Comparison of ENCODE assay signal across 19 cellular contexts in the genomic region with DNA sequence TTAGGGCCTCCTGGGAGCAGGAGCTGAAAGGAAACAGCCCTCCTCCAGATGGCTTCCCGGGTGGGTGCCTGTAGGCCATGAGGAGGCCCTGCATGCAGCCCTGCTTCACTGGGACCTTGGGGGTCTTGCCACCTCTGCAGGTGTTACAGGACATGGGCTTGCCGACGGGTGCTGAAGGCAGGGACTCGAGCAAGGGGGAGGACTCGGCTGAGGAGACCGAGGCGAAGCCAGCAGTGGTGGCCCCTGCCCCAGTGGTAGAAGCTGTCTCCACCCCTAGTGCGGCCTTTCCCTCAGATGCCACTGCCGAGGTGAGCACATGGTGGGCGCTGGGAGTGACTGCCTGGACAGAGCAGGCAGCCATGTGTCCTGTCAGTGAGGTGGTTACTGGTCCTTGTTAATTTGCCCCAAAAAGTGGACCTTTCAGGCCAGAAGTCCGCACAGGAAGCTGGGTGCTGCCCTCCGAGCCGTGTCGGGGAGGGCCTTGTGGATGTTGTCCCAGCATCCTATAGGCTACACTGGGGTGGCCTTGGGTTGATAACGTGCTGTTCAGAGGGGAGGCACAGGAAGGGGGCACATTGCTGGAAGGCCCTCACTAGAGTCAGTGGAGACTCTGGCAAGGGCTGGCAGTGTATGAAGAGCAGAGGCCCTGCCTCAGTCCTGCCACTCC. TPM values are rescaled to one million over a fixed set of nuclear protein-coding genes. Genes with fewer than 3 reads are reported as not detected.
A peak's percentile ranks its signal among the peaks of the same experiment; 100 is the strongest.
DNase-seq lines count a peak whose midpoint lies in the region; ATAC-seq and TF ChIP-seq lines count a peak whose summit lies in the region.
"Had no signal": no experiment of that assay in that cellular context is flagged by ENCODE, and none has a peak within 500 bp of the region (broad histone marks: within the 10 kb centered on the region; RNA-seq: fewer than 3 reads in every experiment).

No MANE protein-coding gene starts in this region.

- no peak overlapping the region for H4K5ac ChIP-seq in IMR-90 (ENCODE audit: low read depth, low read length)

- peak; percentile 52 for DNase-seq in activated CD8-positive, alpha-beta memory T cell treated with anti-CD3 and anti-CD28 coated beads, Interleukin-2, amount 50 U/mL, for 48 hours
- DNase-seq in activated CD8-positive, alpha-beta memory T cell treated with anti-CD3 and anti-CD28 coated beads, Interleukin-2, amount 10 ng/mL, durations not matched to agents 7 days and 5 days, result no peak
- no peak for DNase-seq in IMR-90
- no peak for DNase-seq in endodermal cell
- DNase-seq in MG63, result no peak
- DNase-seq in NCI-H510A treated with DMSO at 0.1 percent for 48 hours (lab: John Stamatoyannopoulos, UW), result no peak
- DNase-seq in Caco-2, result no peak
- DNase-seq: C1 segment of cervical spinal cord, DMS153, GOT3, Kasumi-1, NCI-H1417, NCI-H1930, NCI-H69, PC-3, Right ventricle myocardium superior, SK-N-SH, T-helper 1 cell had no signal

- CTCF ChIA-PET in activated CD8-positive, alpha-beta memory T cell treated with anti-CD3 and anti-CD28 coated beads, Interleukin-2, amount 10 ng/mL, durations not matched to agents 7 days and 5 days (lab: Charles Lee), result interaction anchor here (1.2 to 2.7 kb wide), 3 partner anchors 9 to 182 kb away, joined by 3 to 10 read pairs (median 3); no protein-coding TSS in a partner anchor
- CTCF ChIA-PET in IMR-90 (lab: Yijun Ruan, JAX) (no interaction called here), Caco-2 (lab: Charles Lee) (no interaction called here)

- no peak overlapping the region for H3K4ac ChIP-seq in IMR-90 (ENCODE audit: low read depth, low read length)

- dilution Hi-C loops in IMR-90 (cut with HindIII; ENCODE audit: low sequenced_read_pairs, unreplicated experiment), result no loop called here

- no peak overlapping the region for H4K91ac ChIP-seq in IMR-90 (ENCODE audit: insufficient read depth, low read depth, low read length)

- H3K4me3 ChIP-seq in IMR-90 (ENCODE audit: insufficient read depth, low read depth, low read length) (no peak overlapping the region), endodermal cell (ENCODE audit: low read length) (no peak overlapping the region), MG63 (no peak overlapping the region), Caco-2 (ENCODE audit: low read depth, low read length) (no peak overlapping the region)

- no peak overlapping the region for H3K18ac ChIP-seq in IMR-90 (ENCODE audit: low read depth, low read length)

- H4K8ac ChIP-seq in IMR-90 (ENCODE audit: low read depth in 2 of 2, low read length in 2 of 2), result no peak overlapping the region

- TF ChIP-seq CTCF in IMR-90 (conservative IDR thresholded peaks at IDR 0.05; ENCODE audit: low read depth, low read length), result no peak
- no peak for TF ChIP-seq CTCF in endodermal cell (conservative IDR thresholded peaks at IDR 0.05)
- TF ChIP-seq CTCF in Caco-2 (IDR thresholded peaks at IDR 0.05; ENCODE audit: insufficient read depth in 1 of 2, low read depth in 1 of 2, low read length in 1 of 2, severe bottlenecking in 1 of 2, unreplicated experiment in 1 of 2), result no peak

- no peak overlapping the region for H3K56ac ChIP-seq in IMR-90 (ENCODE audit: extremely low read depth, insufficient read depth, low read length)

- H3K9me3 ChIP-seq in IMR-90 (ENCODE audit: control insufficient read depth, insufficient read depth, low read length) (no peaks in the 10 kb centered on the region), endodermal cell (ENCODE audit: control insufficient read depth, low read length) (no peaks in the 10 kb centered on the region), MG63 (no peaks in the 10 kb centered on the region), Caco-2 (no peaks in the 10 kb centered on the region)
- H3K9me3 ChIP-seq: SK-N-SH had no signal

- 95% methylated on average over 13 of the region's 15 CpGs; no CpG with 5 or more reads in 1 of the 2 experiments for WGBS in IMR-90 (ENCODE audit: extremely low coverage in 2 of 2, insufficient read length in 1 of 2), 2 experiments
- WGBS in endodermal cell (ENCODE audit: insufficient coverage in 1 of 2, insufficient read length in 1 of 2), 2 experiments, result 93 to 95% methylated on average over 15 of the region's 15 CpGs

- H3K36me3 ChIP-seq in IMR-90 (ENCODE audit: control insufficient read depth, insufficient read depth, low read length), result peaks cover 90% of the 10 kb centered on the region
- H3K36me3 ChIP-seq in endodermal cell (ENCODE audit: control insufficient read depth, insufficient read depth, low read length), result peaks cover 97% of the 10 kb centered on the region
- H3K36me3 ChIP-seq in MG63, result peaks cover 96% of the 10 kb centered on the region
- peaks cover 17% of the 10 kb centered on the region for H3K36me3 ChIP-seq in Caco-2 (ENCODE audit: control insufficient read depth, insufficient read depth, low read length)

- H2AFZ ChIP-seq in IMR-90 (replicated peaks; ENCODE audit: low read length, poor library complexity), result no peak overlapping the region

- H4K20me1 ChIP-seq in IMR-90 (ENCODE audit: insufficient read depth, low read length), result peaks cover 76% of the 10 kb centered on the region

- peaks cover 45 to 76% of the 10 kb centered on the region in 2 experiments for H3K79me1 ChIP-seq in IMR-90 (ENCODE audit: low read depth in 1 of 2, low read length in 2 of 2)

- H3K9ac ChIP-seq in IMR-90 (ENCODE audit: low read depth, low read length) (no peak overlapping the region), endodermal cell (ENCODE audit: extremely low read depth, low read length, poor library complexity, severe bottlenecking) (no peak overlapping the region)
- H3K9ac ChIP-seq: SK-N-SH had no signal

- no peak overlapping the region for H2BK5ac ChIP-seq in IMR-90 (ENCODE audit: low read depth, low read length, poor library complexity, severe bottlenecking)

- H3K14ac ChIP-seq in IMR-90 (replicated peaks; ENCODE audit: low read depth, low read length), result no peak overlapping the region

- intact Hi-C loops in IMR-90 (cut with micrococcal nuclease) (no loop called here), Caco-2 (cut with micrococcal nuclease; ENCODE audit: unreplicated experiment) (no loop called here)

- H3K27ac ChIP-seq in IMR-90 (ENCODE audit: insufficient read depth, low read length) (no peak overlapping the region), endodermal cell (ENCODE audit: low read depth, low read length) (peak overlapping the region; percentile 24)

- BruUV-seq in IMR-90 (replicated peaks; lab: Mats Ljungman, UMichigan), result no TSS peak
- BruUV-seq in Caco-2 (replicated peaks; lab: Mats Ljungman, UMichigan), result no TSS peak

- no peaks in the 10 kb centered on the region for H3K4me1 ChIP-seq in IMR-90 (ENCODE audit: control insufficient read depth, insufficient read depth, low read length)
- H3K4me1 ChIP-seq in endodermal cell (ENCODE audit: control insufficient read depth, insufficient read depth, low read length), result no peaks in the 10 kb centered on the region
- H3K4me1 ChIP-seq in Caco-2, result no peaks in the 10 kb centered on the region

- no peak overlapping the region for H3K23ac ChIP-seq in IMR-90 (ENCODE audit: low read depth, low read length)

- H2AK9ac ChIP-seq in IMR-90 (replicated peaks; ENCODE audit: low read depth, low read length, poor library complexity), result peak overlapping the region; percentile 23

- H2BK15ac ChIP-seq in IMR-90 (ENCODE audit: low read depth, low read length), result no peak overlapping the region

- no peak for TF ChIP-seq POLR2A in IMR-90 (IDR thresholded peaks at IDR 0.05; ENCODE audit: low read depth, low read length)

- peaks cover 48% of the 10 kb centered on the region for H3K36me3 Mint-ChIP-seq in activated CD8-positive, alpha-beta memory T cell treated with anti-CD3 and anti-CD28 coated beads, Interleukin-2, amount 10 ng/mL, durations not matched to agents 7 days and 5 days
- peaks cover 85% of the 10 kb centered on the region for H3K36me3 Mint-ChIP-seq in endodermal cell (ENCODE audit: low read depth)
- H3K36me3 Mint-ChIP-seq in Caco-2 (ENCODE audit: insufficient read depth, unreplicated experiment), result peaks cover 95% of the 10 kb centered on the region

- no peak overlapping the region for H2BK20ac ChIP-seq in IMR-90 (ENCODE audit: low read depth, low read length)

- H3K4me1 Mint-ChIP-seq in activated CD8-positive, alpha-beta memory T cell treated with anti-CD3 and anti-CD28 coated beads, Interleukin-2, amount 10 ng/mL, durations not matched to agents 7 days and 5 days, result no peaks in the 10 kb centered on the region
- no peaks in the 10 kb centered on the region for H3K4me1 Mint-ChIP-seq in endodermal cell
- no peaks in the 10 kb centered on the region for H3K4me1 Mint-ChIP-seq in Caco-2 (ENCODE audit: low read depth, unreplicated experiment)

- in situ Hi-C loops in IMR-90 (cut with MboI; ENCODE audit: low sequenced_read_pairs), result no loop called here

- ATAC-seq in activated CD8-positive, alpha-beta memory T cell treated with anti-CD3 and anti-CD28 coated beads, Interleukin-2, amount 10 ng/mL, durations not matched to agents 7 days and 5 days, result no peak
- ATAC-seq in IMR-90 (ENCODE audit: low read depth) (no peak), HG03025 (IDR thresholded peaks at IDR 0.05; ENCODE audit: low FRiP score, unreplicated experiment) (no peak)
- ATAC-seq: PC-3 had no signal

- no peak overlapping the region for H3K4me2 ChIP-seq in IMR-90 (ENCODE audit: low read depth, low read length)
- H3K4me2 ChIP-seq: SK-N-SH had no signal

- H3K4me3 Mint-ChIP-seq in activated CD8-positive, alpha-beta memory T cell treated with anti-CD3 and anti-CD28 coated beads, Interleukin-2, amount 10 ng/mL, durations not matched to agents 7 days and 5 days, result no peak overlapping the region
- no peak overlapping the region for H3K4me3 Mint-ChIP-seq in endodermal cell
- H3K4me3 Mint-ChIP-seq in Caco-2 (ENCODE audit: unreplicated experiment), result no peak overlapping the region

- H3K9me1 ChIP-seq in IMR-90 (ENCODE audit: insufficient read depth, low read length), result no peaks in the 10 kb centered on the region

- H2AK5ac ChIP-seq in IMR-90 (ENCODE audit: low read depth, low read length), result no peak overlapping the region

- POLR2A ChIA-PET in IMR-90 (lab: Charles Lee; ENCODE audit: unreplicated experiment) (no interaction called here), Caco-2 (lab: Charles Lee) (no interaction called here)

- H3K9me3 Mint-ChIP-seq in activated CD8-positive, alpha-beta memory T cell treated with anti-CD3 and anti-CD28 coated beads, Interleukin-2, amount 10 ng/mL, durations not matched to agents 7 days and 5 days (ENCODE audit: low read depth), result no peaks in the 10 kb centered on the region
- H3K9me3 Mint-ChIP-seq in endodermal cell (no peaks in the 10 kb centered on the region), Caco-2 (ENCODE audit: unreplicated experiment) (no peaks in the 10 kb centered on the region)

- H2BK120ac ChIP-seq in IMR-90 (ENCODE audit: low read depth, low read length), result no peak overlapping the region

- H3K27me3 ChIP-seq in IMR-90 (ENCODE audit: control insufficient read depth, insufficient read depth, low read length) (no peaks in the 10 kb centered on the region), endodermal cell (ENCODE audit: control insufficient read depth, insufficient read depth, low read length, poor library complexity, severe bottlenecking) (no peaks in the 10 kb centered on the region), MG63 (no peaks in the 10 kb centered on the region), Caco-2 (replicated peaks; ENCODE audit: control insufficient read depth, insufficient read depth, low read length) (no peaks in the 10 kb centered on the region)

- no peak for TF ChIP-seq RAD21 in IMR-90 (IDR thresholded peaks at IDR 0.05; ENCODE audit: low read length)

- H3K27ac Mint-ChIP-seq in activated CD8-positive, alpha-beta memory T cell treated with anti-CD3 and anti-CD28 coated beads, Interleukin-2, amount 10 ng/mL, durations not matched to agents 7 days and 5 days, result no peak overlapping the region
- H3K27ac Mint-ChIP-seq in endodermal cell (peak overlapping the region; percentile 44), Caco-2 (ENCODE audit: unreplicated experiment) (no peak overlapping the region)

- no peaks in the 10 kb centered on the region for H3K27me3 Mint-ChIP-seq in activated CD8-positive, alpha-beta memory T cell treated with anti-CD3 and anti-CD28 coated beads, Interleukin-2, amount 10 ng/mL, durations not matched to agents 7 days and 5 days
- H3K27me3 Mint-ChIP-seq in endodermal cell (ENCODE audit: insufficient read depth) (no peaks in the 10 kb centered on the region), Caco-2 (ENCODE audit: insufficient read depth, unreplicated experiment) (no peaks in the 10 kb centered on the region)

RNA-seq across cellular contexts. Expression of a gene that starts 18.7 kb away (rescaled TPM):
- 10 to 100 TPM; 40.1 to 48.8 TPM for total RNA-seq in activated CD8-positive, alpha-beta memory T cell treated with anti-CD3 and anti-CD28 coated beads, Interleukin-2, amount 10 ng/mL, durations not matched to agents 7 days and 5 days
- total RNA-seq in IMR-90 (2012; rRNA removed) (18.6 and 19.9 TPM in 2 replicates), endodermal cell (10 to 100 TPM; 36.8 to 40.0 TPM), Caco-2 (2022) (32.2 and 43.4 TPM in 2 replicates)
- 51.8 and 63.3 TPM in 2 replicates for polyA plus RNA-seq in IMR-90 (2012; rRNA removed)
- 65.6 and 65.8 TPM in 2 replicates for polyA plus RNA-seq in IMR-90 (2012; cell fraction: cytosol; rRNA removed)
- polyA plus RNA-seq in IMR-90 (2012; cell fraction: nucleus; rRNA removed; ENCODE audit: low replicate concordance), result 180 and 458 TPM in 2 replicates
- 30.3 TPM for polyA plus RNA-seq in endodermal cell (2013, experiment 1 of 2)
- 30.3 TPM for polyA plus RNA-seq in endodermal cell (2013, experiment 2 of 2)
- 95.3 and 97.4 TPM in 2 replicates for total RNA-seq in MG63 (2014; rRNA removed; shearing (Covaris generic); ENCODE audit: low replicate concordance)

RNA-seq across cellular contexts. Expression of a gene that starts 28.4 kb away (rescaled TPM):
- 100 to 1,000 TPM; 418 to 431 TPM for total RNA-seq in activated CD8-positive, alpha-beta memory T cell treated with anti-CD3 and anti-CD28 coated beads, Interleukin-2, amount 10 ng/mL, durations not matched to agents 7 days and 5 days
- total RNA-seq in IMR-90 (2012; rRNA removed) (95.3 and 120 TPM in 2 replicates), endodermal cell (100 to 1,000 TPM; 625 to 629 TPM), Caco-2 (2022) (399 and 401 TPM in 2 replicates)
- 155 and 166 TPM in 2 replicates for polyA plus RNA-seq in IMR-90 (2012; rRNA removed)
- 86.0 and 97.7 TPM in 2 replicates for polyA plus RNA-seq in IMR-90 (2012; cell fraction: cytosol; rRNA removed)
- polyA plus RNA-seq in IMR-90 (2012; cell fraction: nucleus; rRNA removed; ENCODE audit: low replicate concordance), result 521 and 599 TPM in 2 replicates
- 488 TPM for polyA plus RNA-seq in endodermal cell (2013, experiment 1 of 2)
- polyA plus RNA-seq in endodermal cell (2013, experiment 2 of 2), result 451 TPM
- total RNA-seq in MG63 (2014; rRNA removed; shearing (Covaris generic); ENCODE audit: low replicate concordance), result 273 and 320 TPM in 2 replicates

RNA-seq across cellular contexts. Expression of a gene that starts 35.3 kb away (rescaled TPM):
- 100 to 1,000 TPM; 267 to 315 TPM for total RNA-seq in activated CD8-positive, alpha-beta memory T cell treated with anti-CD3 and anti-CD28 coated beads, Interleukin-2, amount 10 ng/mL, durations not matched to agents 7 days and 5 days
- 55.0 and 55.6 TPM in 2 replicates for total RNA-seq in IMR-90 (2012; rRNA removed)
- polyA plus RNA-seq in IMR-90 (2012; rRNA removed), result 74.2 and 74.6 TPM in 2 replicates
- 26.6 and 50.4 TPM in 2 replicates for polyA plus RNA-seq in IMR-90 (2012; cell fraction: cytosol; rRNA removed)
- polyA plus RNA-seq in IMR-90 (2012; cell fraction: nucleus; rRNA removed; ENCODE audit: low replicate concordance), result 194 and 239 TPM in 2 replicates
- 100 to 1,000 TPM; 118 to 136 TPM for total RNA-seq in endodermal cell
- polyA plus RNA-seq in endodermal cell (2013, experiment 1 of 2), result 79.4 TPM
- 78.8 TPM for polyA plus RNA-seq in endodermal cell (2013, experiment 2 of 2)
- 104 and 116 TPM in 2 replicates for total RNA-seq in MG63 (2014; rRNA removed; shearing (Covaris generic); ENCODE audit: low replicate concordance)
- 137 and 138 TPM in 2 replicates for total RNA-seq in Caco-2 (2022)

RNA-seq across cellular contexts. Expression of a gene that starts 57.2 kb away (rescaled TPM):
- total RNA-seq in activated CD8-positive, alpha-beta memory T cell treated with anti-CD3 and anti-CD28 coated beads, Interleukin-2, amount 10 ng/mL, durations not matched to agents 7 days and 5 days, result 10 to 100 TPM; 83.4 to 86.8 TPM
- total RNA-seq in IMR-90 (2012; rRNA removed), result 25.8 and 28.5 TPM in 2 replicates
- 62.1 and 62.9 TPM in 2 replicates for polyA plus RNA-seq in IMR-90 (2012; rRNA removed)
- polyA plus RNA-seq in IMR-90 (2012; cell fraction: cytosol; rRNA removed), result 44.2 and 47.4 TPM in 2 replicates
- 90.2 and 94.3 TPM in 2 replicates for polyA plus RNA-seq in IMR-90 (2012; cell fraction: nucleus; rRNA removed; ENCODE audit: low replicate concordance)
- 100 to 1,000 TPM; 106 to 240 TPM for total RNA-seq in endodermal cell
- 160 TPM for polyA plus RNA-seq in endodermal cell (2013, experiment 1 of 2)
- polyA plus RNA-seq in endodermal cell (2013, experiment 2 of 2), result 130 TPM
- total RNA-seq in MG63 (2014; rRNA removed; shearing (Covaris generic); ENCODE audit: low replicate concordance), result 0.54 and 3.3 TPM in 2 replicates
- 119 and 120 TPM in 2 replicates for total RNA-seq in Caco-2 (2022)
